In genomic region chr1:22808186-22808845, GRCh38 we compare ENCODE assay signal across 13 cellular contexts.
DNase-seq lines count a peak whose midpoint lies in the region; ATAC-seq and TF ChIP-seq lines count a peak whose summit lies in the region.
"Had no signal": no experiment of that assay in that cellular context is flagged by ENCODE, and none has a peak within 500 bp of the region (broad histone marks: within the 10 kb centered on the region; RNA-seq: fewer than 3 reads in every experiment).

No MANE protein-coding gene starts in this region.

- no peaks in the 10 kb centered on the region for H3K9me3 Mint-ChIP-seq in endodermal cell
- no peaks in the 10 kb centered on the region for H3K9me3 Mint-ChIP-seq in activated T-helper 1 cell treated with anti-CD3 and anti-CD28 coated beads, Interleukin-12 subunit alpha, Interleukin-12 subunit beta, Interleukin-2, Interleukin-4 antibody, amounts not matched to agents 30 ng/mL and 10 ng/mL and 1 ng/mL, durations not matched to agents 14 hours and 24 hours and 36 hours
- H3K9me3 Mint-ChIP-seq: T-helper 1 cell treated with Interleukin-12 subunit alpha and Interleukin-12 subunit beta and Interleukin-4 antibody, amounts not matched to agents 30 μg/mL and 1 μg/mL, for 36 hours had no signal

- H3K9ac ChIP-seq in endodermal cell (ENCODE audit: extremely low read depth, low read length, poor library complexity, severe bottlenecking) (no peak overlapping the region), muscle layer of colon (ENCODE audit: low read length) (no peak overlapping the region)

- TF ChIP-seq POLR2A in vagina (IDR thresholded peaks at IDR 0.05): no peak

- no peak for DNase-seq in Right ventricle myocardium superior
- DNase-seq in cardiac septum (ENCODE audit: low spot score): no peak
- no peak for DNase-seq in endodermal cell
- DNase-seq in vagina (ENCODE audit: extremely low spot score in 2 of 2): no peak
- DNase-seq in activated T-helper 1 cell treated with anti-CD3 and anti-CD28 coated beads, Interleukin-12 subunit alpha, Interleukin-12 subunit beta, Interleukin-2, Interleukin-4 antibody, amounts not matched to agents 30 ng/mL and 10 ng/mL and 1 ng/mL, durations not matched to agents 14 hours and 24 hours and 36 hours (ENCODE audit: low spot score): no peak
- no peak for DNase-seq in HT-29 (ENCODE audit: low spot score)
- DNase-seq: 8988T, GF-D8, H7 had no signal

- peak overlapping the region; percentile 44 for H3K27ac Mint-ChIP-seq in endodermal cell
- no peak overlapping the region for H3K27ac Mint-ChIP-seq in activated T-helper 1 cell treated with anti-CD3 and anti-CD28 coated beads, Interleukin-12 subunit alpha, Interleukin-12 subunit beta, Interleukin-2, Interleukin-4 antibody, amounts not matched to agents 30 ng/mL and 10 ng/mL and 1 ng/mL, durations not matched to agents 14 hours and 24 hours and 36 hours
- H3K27ac Mint-ChIP-seq: T-helper 1 cell treated with Interleukin-12 subunit alpha and Interleukin-12 subunit beta and Interleukin-4 antibody, amounts not matched to agents 30 μg/mL and 1 μg/mL, for 36 hours had no signal

- H3K36me3 ChIP-seq in endodermal cell (ENCODE audit: control insufficient read depth, insufficient read depth, low read length) (no peaks in the 10 kb centered on the region), muscle layer of colon (ENCODE audit: insufficient read depth, low read length) (no peaks in the 10 kb centered on the region), vagina (no peaks in the 10 kb centered on the region)

- intact Hi-C loops in Right ventricle myocardium superior (cut with DNase I): no loop called here
- intact Hi-C loops in cardiac septum (cut with DNase I): no loop called here
- intact Hi-C loops in vagina (cut with DNase I): no loop called here
- intact Hi-C loops in activated T-helper 1 cell treated with anti-CD3 and anti-CD28 coated beads, Interleukin-12 subunit alpha, Interleukin-12 subunit beta, Interleukin-2, Interleukin-4 antibody, amounts not matched to agents 30 ng/mL and 10 ng/mL and 1 ng/mL, durations not matched to agents 14 hours and 24 hours and 36 hours (cut with micrococcal nuclease): no loop called here

- H3K36me3 Mint-ChIP-seq in endodermal cell (ENCODE audit: low read depth): peaks cover 5% of the 10 kb centered on the region
- no peaks in the 10 kb centered on the region for H3K36me3 Mint-ChIP-seq in activated T-helper 1 cell treated with anti-CD3 and anti-CD28 coated beads, Interleukin-12 subunit alpha, Interleukin-12 subunit beta, Interleukin-2, Interleukin-4 antibody, amounts not matched to agents 30 ng/mL and 10 ng/mL and 1 ng/mL, durations not matched to agents 14 hours and 24 hours and 36 hours (ENCODE audit: low read depth)

- no peak for TF ChIP-seq CTCF in endodermal cell (conservative IDR thresholded peaks at IDR 0.05)
- TF ChIP-seq CTCF in vagina (IDR thresholded peaks at IDR 0.05): no peak

- ATAC-seq in Right ventricle myocardium superior (ENCODE audit: poor library complexity) (peak; percentile 53), HG03045 (IDR thresholded peaks at IDR 0.05; ENCODE audit: unreplicated experiment) (no peak)

- H3K4me3 ChIP-seq in endodermal cell (ENCODE audit: low read length) (no peak overlapping the region), muscle layer of colon (ENCODE audit: low read depth in 1 of 2, low read length in 2 of 2) (no peak overlapping the region), vagina (no peak overlapping the region)
- H3K4me3 ChIP-seq: body of pancreas had no signal

- WGBS in endodermal cell (ENCODE audit: insufficient coverage in 1 of 2, insufficient read length in 1 of 2), 2 experiments: 89 to 95% methylated on average over 6 to 10 of the region's 10 CpGs

- H3K27me3 Mint-ChIP-seq in endodermal cell (ENCODE audit: insufficient read depth): no peaks in the 10 kb centered on the region
- peaks cover 4% of the 10 kb centered on the region for H3K27me3 Mint-ChIP-seq in activated T-helper 1 cell treated with anti-CD3 and anti-CD28 coated beads, Interleukin-12 subunit alpha, Interleukin-12 subunit beta, Interleukin-2, Interleukin-4 antibody, amounts not matched to agents 30 ng/mL and 10 ng/mL and 1 ng/mL, durations not matched to agents 14 hours and 24 hours and 36 hours (ENCODE audit: insufficient read depth)

- H3K4me1 ChIP-seq in endodermal cell (ENCODE audit: control insufficient read depth, insufficient read depth, low read length) (no peaks in the 10 kb centered on the region), muscle layer of colon (ENCODE audit: insufficient read depth, low read length) (peaks cover 14% of the 10 kb centered on the region), vagina (peaks cover 33% of the 10 kb centered on the region)
- H3K4me1 ChIP-seq: body of pancreas had no signal

- H3K4me3 Mint-ChIP-seq in endodermal cell: no peak overlapping the region
- no peak overlapping the region for H3K4me3 Mint-ChIP-seq in activated T-helper 1 cell treated with anti-CD3 and anti-CD28 coated beads, Interleukin-12 subunit alpha, Interleukin-12 subunit beta, Interleukin-2, Interleukin-4 antibody, amounts not matched to agents 30 ng/mL and 10 ng/mL and 1 ng/mL, durations not matched to agents 14 hours and 24 hours and 36 hours
- H3K4me3 Mint-ChIP-seq: T-helper 1 cell treated with Interleukin-12 subunit alpha and Interleukin-12 subunit beta and Interleukin-4 antibody, amounts not matched to agents 30 μg/mL and 1 μg/mL, for 36 hours had no signal

- no peaks in the 10 kb centered on the region for H3K9me3 ChIP-seq in endodermal cell (ENCODE audit: control insufficient read depth, low read length)
- H3K9me3 ChIP-seq in muscle layer of colon (ENCODE audit: low read length): no peaks in the 10 kb centered on the region
- no peaks in the 10 kb centered on the region for H3K9me3 ChIP-seq in vagina
- H3K9me3 ChIP-seq: body of pancreas had no signal

- peaks cover 24% of the 10 kb centered on the region for H3K4me1 Mint-ChIP-seq in endodermal cell
- H3K4me1 Mint-ChIP-seq in activated T-helper 1 cell treated with anti-CD3 and anti-CD28 coated beads, Interleukin-12 subunit alpha, Interleukin-12 subunit beta, Interleukin-2, Interleukin-4 antibody, amounts not matched to agents 30 ng/mL and 10 ng/mL and 1 ng/mL, durations not matched to agents 14 hours and 24 hours and 36 hours (ENCODE audit: low read depth): no peaks in the 10 kb centered on the region

- peak overlapping the region; percentile 66 for H3K27ac ChIP-seq in endodermal cell (ENCODE audit: low read depth, low read length)
- H3K27ac ChIP-seq in muscle layer of colon (ENCODE audit: low read depth, low read length): peak overlapping the region; percentile 88
- H3K27ac ChIP-seq in vagina: peak overlapping the region; percentile 68

- H3K27me3 ChIP-seq in endodermal cell (ENCODE audit: control insufficient read depth, insufficient read depth, low read length, poor library complexity, severe bottlenecking): no peaks in the 10 kb centered on the region
- no peaks in the 10 kb centered on the region for H3K27me3 ChIP-seq in muscle layer of colon (ENCODE audit: control insufficient read depth in 1 of 2, insufficient read depth in 2 of 2, low read length in 2 of 2)
- H3K27me3 ChIP-seq in vagina: no peaks in the 10 kb centered on the region
- H3K27me3 ChIP-seq: body of pancreas had no signal
